ENCODE assay signal across 33 cellular contexts in genomic region chr14:61768240-61768639, GRCh38. TPM values are rescaled to one million over a fixed set of nuclear protein-coding genes. Genes with fewer than 3 reads are reported as not detected.
"Had no signal": no experiment of that assay in that cellular context is flagged by ENCODE, and none has a peak within 500 bp of the region (broad histone marks: within the 10 kb centered on the region; RNA-seq: fewer than 3 reads in every experiment).

No MANE protein-coding gene starts in this region.

- H3K27me3 ChIP-seq: body of pancreas, breast epithelium had no signal

- H3K9me3 Mint-ChIP-seq: activated CD4-positive, alpha-beta T cell treated with anti-CD3 and anti-CD28 coated beads, Interleukin-2, amount 10 ng/mL, durations not matched to agents 24 days and 14 days; activated naive CD4-positive, alpha-beta T cell treated with anti-CD3 and anti-CD28 coated beads, Interleukin-2, amount 50 U/mL, for 24 hours; activated naive CD8-positive, alpha-beta T cell treated with anti-CD3 and anti-CD28 coated beads, Interleukin-2, amount 10 ng/mL, durations not matched to agents 7 days and 5 days; activated T-cell treated with anti-CD3 and anti-CD28 coated beads, Interleukin-2, amount 50 U/mL, for 24 hours; activated T-helper 2 cell treated with anti-CD3 and anti-CD28 coated beads, Interferon-gamma antibody, Interleukin-2, Interleukin-4, amounts not matched to agents 10 μg/mL and 5 μg/mL and 100 μg/mL, durations not matched to agents 14 hours and 24 hours and 36 hours; T-helper 1 cell treated with Interleukin-12 subunit alpha and Interleukin-12 subunit beta and Interleukin-4 antibody, amounts not matched to agents 30 μg/mL and 1 μg/mL, for 36 hours; T-helper 2 cell treated with Interferon-gamma antibody and Interleukin-4, amounts not matched to agents 5 μg/mL and 100 μg/mL, for 36 hours had no signal

- FAIRE-seq: astrocyte, TTC549 had no signal

- DNase-seq: activated CD4-positive, alpha-beta T cell treated with anti-CD3 and anti-CD28 coated beads, Interleukin-2, amount 10 ng/mL, durations not matched to agents 24 days and 14 days; activated CD4-positive, alpha-beta T cell treated with anti-CD3 and anti-CD28 coated beads, Interleukin-2, amount 50 U/mL, for 4 hours; activated CD8-positive, alpha-beta T cell treated with anti-CD3 and anti-CD28 coated beads, Interleukin-2, amount 10 ng/mL, durations not matched to agents 7 days and 5 days; activated gamma-delta T cell; activated naive CD4-positive, alpha-beta T cell treated with Interleukin-2 at 50 U/mL for 16 hours; activated naive CD8-positive, alpha-beta T cell treated with anti-CD3 and anti-CD28 coated beads, Interleukin-2, amount 10 ng/mL, durations not matched to agents 7 days and 5 days; activated T-cell treated with anti-CD3 and anti-CD28 coated beads, Interleukin-2, amount 50 U/mL, for 24 hours; body of pancreas; caudate nucleus; MM.1S; MV-4-11; NCI-H1092; NCI-H146; NCI-H187; NCI-H2029 treated with DMSO at 0.1 percent for 48 hours; NCI-H2107; NCI-H2171; NCI-H446 treated with DMSO at 0.1 percent for 48 hours; NCI-H524; NCI-H69; NCI-H82; SIG-M5 had no signal

- H3K4me3 Mint-ChIP-seq: activated CD4-positive, alpha-beta T cell treated with anti-CD3 and anti-CD28 coated beads, Interleukin-2, amount 10 ng/mL, durations not matched to agents 24 days and 14 days; activated CD8-positive, alpha-beta T cell treated with anti-CD3 and anti-CD28 coated beads, Interleukin-2, amount 10 ng/mL, durations not matched to agents 7 days and 5 days; activated naive CD4-positive, alpha-beta T cell treated with anti-CD3 and anti-CD28 coated beads, Interleukin-2, amount 50 U/mL, for 24 hours; activated naive CD8-positive, alpha-beta T cell treated with anti-CD3 and anti-CD28 coated beads, Interleukin-2, amount 10 ng/mL, durations not matched to agents 7 days and 5 days; activated T-cell treated with anti-CD3 and anti-CD28 coated beads, Interleukin-2, amount 50 U/mL, for 24 hours; T-helper 1 cell treated with Interleukin-12 subunit alpha and Interleukin-12 subunit beta and Interleukin-4 antibody, amounts not matched to agents 30 μg/mL and 1 μg/mL, for 36 hours; T-helper 2 cell treated with Interferon-gamma antibody and Interleukin-4, amounts not matched to agents 5 μg/mL and 100 μg/mL, for 36 hours had no signal

- H3K27me3 Mint-ChIP-seq: activated CD4-positive, alpha-beta T cell treated with anti-CD3 and anti-CD28 coated beads, Interleukin-2, amount 10 ng/mL, durations not matched to agents 24 days and 14 days; activated naive CD4-positive, alpha-beta T cell treated with anti-CD3 and anti-CD28 coated beads, Interleukin-2, amount 50 U/mL, for 24 hours; activated naive CD8-positive, alpha-beta T cell treated with anti-CD3 and anti-CD28 coated beads, Interleukin-2, amount 10 ng/mL, durations not matched to agents 7 days and 5 days; activated T-cell treated with anti-CD3 and anti-CD28 coated beads, Interleukin-2, amount 50 U/mL, for 24 hours had no signal

- H3K27ac Mint-ChIP-seq: activated CD4-positive, alpha-beta T cell treated with anti-CD3 and anti-CD28 coated beads, Interleukin-2, amount 10 ng/mL, durations not matched to agents 24 days and 14 days; activated CD8-positive, alpha-beta T cell treated with anti-CD3 and anti-CD28 coated beads, Interleukin-2, amount 10 ng/mL, durations not matched to agents 7 days and 5 days; activated naive CD4-positive, alpha-beta T cell treated with anti-CD3 and anti-CD28 coated beads, Interleukin-2, amount 50 U/mL, for 24 hours; activated naive CD8-positive, alpha-beta T cell treated with anti-CD3 and anti-CD28 coated beads, Interleukin-2, amount 10 ng/mL, durations not matched to agents 7 days and 5 days; activated T-cell treated with anti-CD3 and anti-CD28 coated beads, Interleukin-2, amount 50 U/mL, for 24 hours; activated T-helper 2 cell treated with anti-CD3 and anti-CD28 coated beads, Interferon-gamma antibody, Interleukin-2, Interleukin-4, amounts not matched to agents 10 μg/mL and 5 μg/mL and 100 μg/mL, durations not matched to agents 14 hours and 24 hours and 36 hours; T-helper 1 cell treated with Interleukin-12 subunit alpha and Interleukin-12 subunit beta and Interleukin-4 antibody, amounts not matched to agents 30 μg/mL and 1 μg/mL, for 36 hours; T-helper 2 cell treated with Interferon-gamma antibody and Interleukin-4, amounts not matched to agents 5 μg/mL and 100 μg/mL, for 36 hours had no signal

- H3K4me3 ChIP-seq: body of pancreas, breast epithelium had no signal

- H3K27ac ChIP-seq: body of pancreas, breast epithelium, KMS-11 had no signal

- H3K36me3 ChIP-seq: breast epithelium had no signal

- ATAC-seq: activated CD8-positive, alpha-beta T cell treated with anti-CD3 and anti-CD28 coated beads, Interleukin-2, amount 10 ng/mL, durations not matched to agents 7 days and 5 days; body of pancreas; Panc1 had no signal

- H3K9me3 ChIP-seq: body of pancreas, breast epithelium had no signal

RNA-seq across cellular contexts. Expression of gene SYT16, which starts 44.3 kb away (rescaled TPM):
- total RNA-seq: activated CD4-positive, alpha-beta T cell treated with anti-CD3 and anti-CD28 coated beads, Interleukin-2, amount 10 ng/mL, durations not matched to agents 24 days and 14 days; activated CD8-positive, alpha-beta T cell treated with anti-CD3 and anti-CD28 coated beads, Interleukin-2, amount 10 ng/mL, durations not matched to agents 7 days and 5 days; activated naive CD8-positive, alpha-beta T cell treated with anti-CD3 and anti-CD28 coated beads, Interleukin-2, amount 10 ng/mL, durations not matched to agents 7 days and 5 days; activated T-helper 2 cell treated with anti-CD3 and anti-CD28 coated beads, Interferon-gamma antibody, Interleukin-2, Interleukin-4, amounts not matched to agents 10 μg/mL and 5 μg/mL and 100 μg/mL, durations not matched to agents 14 hours and 24 hours and 36 hours; LHCN-M2; SK-MEL-5 had no signal
